Comparison of ENCODE assay signal across 27 cellular contexts in genomic region chr11:71201936-71202597, GRCh38. TPM values are rescaled to one million over a fixed set of nuclear protein-coding genes. Genes with fewer than 3 reads are reported as not detected.
"Had no signal": no experiment of that assay in that cellular context is flagged by ENCODE, and none has a peak within 500 bp of the region (broad histone marks: within the 10 kb centered on the region; RNA-seq: fewer than 3 reads in every experiment).

No MANE protein-coding gene starts in this region.

- H3K36me3 Mint-ChIP-seq: natural killer cell treated with Interleukin-12 subunit alpha and Interleukin-12 subunit beta and Interleukin-15 and Interleukin-18, amount 100 ng/mL, for 72 hours had no signal

- H3K9me3 ChIP-seq: breast epithelium, colonic mucosa, gastrocnemius medialis, neutrophil, pancreas, psoas muscle, testis, transverse colon had no signal

- H3K4me1 ChIP-seq: breast epithelium, colonic mucosa, gastrocnemius medialis, pancreas, psoas muscle, testis had no signal

- H3K36me3 ChIP-seq: breast epithelium, colonic mucosa, gastrocnemius medialis, neutrophil, pancreas, transverse colon had no signal

- H3K4me1 Mint-ChIP-seq: activated CD4-positive, alpha-beta T cell treated with anti-CD3 and anti-CD28 coated beads, Interleukin-2, amount 10 ng/mL, durations not matched to agents 7 days and 5 days; activated T-helper 17 cell treated with anti-CD3 and anti-CD28 coated beads, Interleukin-2, amount 50 U/mL, for 72 hours had no signal

- DNase-seq: activated CD4-positive, alpha-beta T cell treated with anti-CD3 and anti-CD28 coated beads for 1 hour; activated CD4-positive, alpha-beta T cell treated with anti-CD3 and anti-CD28 coated beads, Interleukin-2, amount 10 ng/mL, durations not matched to agents 7 days and 5 days; activated CD8-positive, alpha-beta T cell treated with anti-CD3 and anti-CD28 coated beads for 36 hours; activated gamma-delta T cell treated with Interleukin-2 at 50 U/mL for 16 hours; activated naive CD4-positive, alpha-beta T cell treated with anti-CD3 and anti-CD28 coated beads, Interleukin-2, amount 50 U/mL, for 16 hours; activated T-cell treated with anti-CD3 and anti-CD28 coated beads, Interleukin-2, amount 50 U/mL, for 4 hours; colonic mucosa; effector memory CD4-positive, alpha-beta T cell; erythroblast; gastrocnemius medialis; glutamatergic neuron; mesendoderm; stimulated activated CD4-positive, alpha-beta T cell treated with anti-CD3 and anti-CD28 coated beads, Interleukin-2, amount 100 ng/mL, for 48 hours; stimulated activated naive CD8-positive, alpha-beta T cell treated with anti-CD3 and anti-CD28 coated beads, Interleukin-15, Interleukin-2, amounts not matched to agents 100 U/mL and 50 U/mL, for 24 hours; T-helper 2 cell; testis; transverse colon had no signal

- FAIRE-seq: islet of Langerhans, pancreas, urothelium cell line had no signal

- H3K27me3 ChIP-seq: breast epithelium, colonic mucosa, pancreas, testis, transverse colon had no signal

- ATAC-seq: activated CD8-positive, alpha-beta T cell treated with anti-CD3 and anti-CD28 coated beads for 36 hours; activated T-cell treated with anti-CD3 and anti-CD28 coated beads, Interleukin-2, amount 50 U/mL, for 4 hours; activated T-helper 17 cell treated with anti-CD3 and anti-CD28 coated beads, Interleukin-2, amount 50 U/mL, for 72 hours; gastrocnemius medialis; natural killer cell treated with Interleukin-12 subunit alpha and Interleukin-12 subunit beta and Interleukin-15 and Interleukin-18, amount 100 ng/mL, for 72 hours; pancreas; psoas muscle; stimulated activated naive CD8-positive, alpha-beta T cell treated with anti-CD3 and anti-CD28 coated beads, Interleukin-15, Interleukin-2, amounts not matched to agents 100 U/mL and 50 U/mL, for 24 hours had no signal

- H3K4me3 Mint-ChIP-seq: activated CD4-positive, alpha-beta T cell treated with anti-CD3 and anti-CD28 coated beads, Interleukin-2, amount 10 ng/mL, durations not matched to agents 7 days and 5 days; activated CD8-positive, alpha-beta T cell treated with anti-CD3 and anti-CD28 coated beads for 36 hours; activated T-cell treated with anti-CD3 and anti-CD28 coated beads, Interleukin-2, amount 50 U/mL, for 4 hours; activated T-helper 17 cell treated with anti-CD3 and anti-CD28 coated beads, Interleukin-2, amount 50 U/mL, for 72 hours; natural killer cell treated with Interleukin-12 subunit alpha and Interleukin-12 subunit beta and Interleukin-15 and Interleukin-18, amount 100 ng/mL, for 72 hours had no signal

- H3K27me3 Mint-ChIP-seq: activated CD4-positive, alpha-beta T cell treated with anti-CD3 and anti-CD28 coated beads, Interleukin-2, amount 10 ng/mL, durations not matched to agents 7 days and 5 days; activated T-helper 17 cell treated with anti-CD3 and anti-CD28 coated beads, Interleukin-2, amount 50 U/mL, for 72 hours; natural killer cell treated with Interleukin-12 subunit alpha and Interleukin-12 subunit beta and Interleukin-15 and Interleukin-18, amount 100 ng/mL, for 72 hours had no signal

- H3K9me3 Mint-ChIP-seq: activated CD4-positive, alpha-beta T cell treated with anti-CD3 and anti-CD28 coated beads, Interleukin-2, amount 10 ng/mL, durations not matched to agents 7 days and 5 days; activated CD8-positive, alpha-beta T cell treated with anti-CD3 and anti-CD28 coated beads for 36 hours; activated T-cell treated with anti-CD3 and anti-CD28 coated beads, Interleukin-2, amount 50 U/mL, for 4 hours; activated T-helper 17 cell treated with anti-CD3 and anti-CD28 coated beads, Interleukin-2, amount 50 U/mL, for 72 hours; natural killer cell treated with Interleukin-12 subunit alpha and Interleukin-12 subunit beta and Interleukin-15 and Interleukin-18, amount 100 ng/mL, for 72 hours had no signal

- H3K4me3 ChIP-seq: breast epithelium, colonic mucosa, dorsolateral prefrontal cortex, gastrocnemius medialis, lung, pancreas, psoas muscle, testis, transverse colon had no signal

- H3K27ac Mint-ChIP-seq: activated CD4-positive, alpha-beta T cell treated with anti-CD3 and anti-CD28 coated beads, Interleukin-2, amount 10 ng/mL, durations not matched to agents 7 days and 5 days; activated CD8-positive, alpha-beta T cell treated with anti-CD3 and anti-CD28 coated beads for 36 hours; activated T-helper 17 cell treated with anti-CD3 and anti-CD28 coated beads, Interleukin-2, amount 50 U/mL, for 72 hours; natural killer cell treated with Interleukin-12 subunit alpha and Interleukin-12 subunit beta and Interleukin-15 and Interleukin-18, amount 100 ng/mL, for 72 hours had no signal

- H3K27ac ChIP-seq: colonic mucosa, dorsolateral prefrontal cortex, gastrocnemius medialis, neutrophil, pancreas, psoas muscle, testis, transverse colon had no signal

RNA-seq across cellular contexts. Expression of gene SHANK2, which starts 50.3 kb away (rescaled TPM):
- total RNA-seq: activated CD4-positive, alpha-beta T cell treated with anti-CD3 and anti-CD28 coated beads, Interleukin-2, amount 10 ng/mL, durations not matched to agents 7 days and 5 days; activated CD8-positive, alpha-beta T cell treated with anti-CD3 and anti-CD28 coated beads for 36 hours; activated T-helper 17 cell treated with anti-CD3 and anti-CD28 coated beads, Interleukin-2, amount 50 U/mL, for 72 hours had no signal
